11 cellular contexts compared by ENCODE assay signal in genomic region chr1:153699116-153699515, GRCh38. TPM values are rescaled to one million over a fixed set of nuclear protein-coding genes. Genes with fewer than 3 reads are reported as not detected.
DNase-seq lines count a peak whose midpoint lies in the region; ATAC-seq, FAIRE-seq and TF ChIP-seq lines count a peak whose summit lies in the region.
"Had no signal": no experiment of that assay in that cellular context is flagged by ENCODE, and none has a peak within 500 bp of the region (broad histone marks: within the 10 kb centered on the region; RNA-seq: fewer than 3 reads in every experiment).

No MANE protein-coding gene starts in this region.

- H3K4me3 Mint-ChIP-seq in MCF 10A (ENCODE audit: unreplicated experiment): no peak overlapping the region
- no peak overlapping the region for H3K4me3 Mint-ChIP-seq in activated CD8-positive, alpha-beta T cell treated with anti-CD3 and anti-CD28 coated beads for 36 hours
- no peak overlapping the region for H3K4me3 Mint-ChIP-seq in Calu3 (ENCODE audit: low read depth, unreplicated experiment)
- H3K4me3 Mint-ChIP-seq: natural killer cell treated with Interleukin-12 subunit alpha and Interleukin-12 subunit beta and Interleukin-15 and Interleukin-18, amount 100 ng/mL, for 72 hours; T-helper 17 cell had no signal

- H3K27ac Mint-ChIP-seq in MCF 10A (ENCODE audit: low read depth, unreplicated experiment) (no peak overlapping the region), Calu3 (ENCODE audit: unreplicated experiment) (no peak overlapping the region)
- H3K27ac Mint-ChIP-seq in activated CD8-positive, alpha-beta T cell treated with anti-CD3 and anti-CD28 coated beads for 36 hours: no peak overlapping the region
- H3K27ac Mint-ChIP-seq: natural killer cell treated with Interleukin-12 subunit alpha and Interleukin-12 subunit beta and Interleukin-15 and Interleukin-18, amount 100 ng/mL, for 72 hours; T-helper 17 cell had no signal

- peak; percentile 54 for DNase-seq in MCF 10A (ENCODE audit: unreplicated experiment)
- DNase-seq in breast epithelium (ENCODE audit: low spot score in 2 of 2): no peak
- no peak for DNase-seq in endothelial cell of umbilical vein (ENCODE audit: low read depth, low spot score)
- DNase-seq in vagina (ENCODE audit: extremely low spot score in 2 of 2): no peak
- DNase-seq in activated CD8-positive, alpha-beta T cell treated with anti-CD3 and anti-CD28 coated beads for 36 hours: no peak
- DNase-seq in NCI-H82 (lab: John Stamatoyannopoulos, UW): no peak
- no peak for DNase-seq in Calu3
- DNase-seq: T-helper 17 cell had no signal

- H3K4me1 Mint-ChIP-seq in MCF 10A (ENCODE audit: insufficient read depth, unreplicated experiment) (peaks cover 17% of the 10 kb centered on the region), Calu3 (ENCODE audit: low read depth, unreplicated experiment) (peaks cover 9% of the 10 kb centered on the region)
- H3K4me1 Mint-ChIP-seq in activated CD8-positive, alpha-beta T cell treated with anti-CD3 and anti-CD28 coated beads for 36 hours (ENCODE audit: low read depth): no peaks in the 10 kb centered on the region
- H3K4me1 Mint-ChIP-seq: T-helper 17 cell had no signal

- no peaks in the 10 kb centered on the region for H3K4me1 ChIP-seq in breast epithelium
- H3K4me1 ChIP-seq in endothelial cell of umbilical vein (ENCODE audit: control insufficient read depth, extremely low read depth, insufficient read depth, low read length): peaks cover 26% of the 10 kb centered on the region
- peaks cover 27% of the 10 kb centered on the region for H3K4me1 ChIP-seq in mesodermal cell (ENCODE audit: control insufficient read depth, insufficient read depth, low read length, poor library complexity, severe bottlenecking)
- H3K4me1 ChIP-seq in vagina: peaks cover 24% of the 10 kb centered on the region

- H3K79me2 ChIP-seq in endothelial cell of umbilical vein (ENCODE audit: control insufficient read depth, insufficient read depth, low read length): no peaks in the 10 kb centered on the region

- dilution Hi-C loops in endothelial cell of umbilical vein (cut with MboI; ENCODE audit: extremely low pct_ligation_motif_present, low sequenced_read_pairs): no loop called here

- H2AFZ ChIP-seq in endothelial cell of umbilical vein (ENCODE audit: low read depth, low read length): peak overlapping the region; percentile 68

- intact Hi-C loops in MCF 10A (cut with micrococcal nuclease) (no loop called here), breast epithelium (cut with DNase I; ENCODE audit: low total_unique reads) (no loop called here), endothelial cell of umbilical vein (cut with micrococcal nuclease) (loop anchor here (5.0 kb wide), 1 partner anchor 573 kb away; the partner anchor contains the start of gene HAX1), vagina (cut with DNase I) (no loop called here), Calu3 (cut with micrococcal nuclease; ENCODE audit: unreplicated experiment) (no loop called here)
- intact Hi-C loops in activated CD8-positive, alpha-beta T cell treated with anti-CD3 and anti-CD28 coated beads for 36 hours (cut with micrococcal nuclease): no loop called here

- no peaks in the 10 kb centered on the region for H3K27me3 Mint-ChIP-seq in MCF 10A (ENCODE audit: insufficient read depth, unreplicated experiment)
- peaks cover 2% of the 10 kb centered on the region for H3K27me3 Mint-ChIP-seq in activated CD8-positive, alpha-beta T cell treated with anti-CD3 and anti-CD28 coated beads for 36 hours
- no peaks in the 10 kb centered on the region for H3K27me3 Mint-ChIP-seq in Calu3 (ENCODE audit: unreplicated experiment)
- H3K27me3 Mint-ChIP-seq: natural killer cell treated with Interleukin-12 subunit alpha and Interleukin-12 subunit beta and Interleukin-15 and Interleukin-18, amount 100 ng/mL, for 72 hours; T-helper 17 cell had no signal

- BruUV-seq in MCF 10A (replicated peaks; lab: Mats Ljungman, UMichigan) (no TSS peak), endothelial cell of umbilical vein (replicated peaks; lab: Mats Ljungman, UMichigan) (no TSS peak), Calu3 (replicated peaks; lab: Mats Ljungman, UMichigan) (no TSS peak)

- H3K9me3 ChIP-seq in breast epithelium (no peaks in the 10 kb centered on the region), endothelial cell of umbilical vein (replicated peaks; ENCODE audit: control insufficient read depth, insufficient read depth, low read length) (no peaks in the 10 kb centered on the region), mesodermal cell (ENCODE audit: control insufficient read depth, low read length) (no peaks in the 10 kb centered on the region), vagina (no peaks in the 10 kb centered on the region)

- CTCF ChIA-PET in MCF 10A (lab: Yijun Ruan, JAX) (interaction anchor here (0.6 to 1.5 kb wide), 5 partner anchors 10 to 42 kb away, joined by 3 to 8 read pairs (median 3); no protein-coding TSS in a partner anchor), endothelial cell of umbilical vein (lab: Charles Lee) (interaction anchor here (0.8 to 1.7 kb wide), 4 partner anchors 12 to 287 kb away, joined by 3 to 20 read pairs (median 4); partner anchors contain the start of gene RAB13), Calu3 (lab: Charles Lee) (no interaction called here)
- CTCF ChIA-PET in activated CD8-positive, alpha-beta T cell treated with anti-CD3 and anti-CD28 coated beads for 36 hours (lab: Charles Lee): interaction anchor here (1.2 kb wide), 1 partner anchor 21 kb away, joined by 3 read pairs; the partner anchor contains the start of gene NPR1

- H3K27me3 ChIP-seq in breast epithelium (no peaks in the 10 kb centered on the region), endothelial cell of umbilical vein (ENCODE audit: control insufficient read depth in 2 of 2, insufficient read depth in 2 of 2, low read length in 2 of 2) (no peaks in the 10 kb centered on the region), vagina (no peaks in the 10 kb centered on the region)

- H3K36me3 ChIP-seq in breast epithelium: no peaks in the 10 kb centered on the region
- no peaks in the 10 kb centered on the region for H3K36me3 ChIP-seq in endothelial cell of umbilical vein (ENCODE audit: control insufficient read depth in 2 of 2, extremely low read depth in 1 of 2, insufficient read depth in 2 of 2, low read length in 2 of 2)
- no peaks in the 10 kb centered on the region for H3K36me3 ChIP-seq in mesodermal cell (ENCODE audit: control insufficient read depth, insufficient read depth, low read length)
- H3K36me3 ChIP-seq in vagina: no peaks in the 10 kb centered on the region

- TF ChIP-seq POLR2A in breast epithelium (IDR thresholded peaks at IDR 0.05): no peak
- no peak for TF ChIP-seq POLR2A in endothelial cell of umbilical vein (IDR thresholded peaks at IDR 0.05; ENCODE audit: low read depth, low read length)
- no peak for TF ChIP-seq POLR2A in vagina (IDR thresholded peaks at IDR 0.05)

- FAIRE-seq in endothelial cell of umbilical vein (lab: Jason Lieb, UNC): peak; percentile 40

- H3K9me3 Mint-ChIP-seq in MCF 10A (ENCODE audit: unreplicated experiment) (no peaks in the 10 kb centered on the region), Calu3 (ENCODE audit: low read depth, unreplicated experiment) (no peaks in the 10 kb centered on the region)
- no peaks in the 10 kb centered on the region for H3K9me3 Mint-ChIP-seq in activated CD8-positive, alpha-beta T cell treated with anti-CD3 and anti-CD28 coated beads for 36 hours
- H3K9me3 Mint-ChIP-seq: natural killer cell treated with Interleukin-12 subunit alpha and Interleukin-12 subunit beta and Interleukin-15 and Interleukin-18, amount 100 ng/mL, for 72 hours had no signal

- POLR2A ChIA-PET in MCF 10A (lab: Yijun Ruan, JAX) (interaction anchor here (0.5 to 2.8 kb wide), 3 partner anchors 12 to 29 kb away, joined by 4 to 11 read pairs (median 5); partner anchors contain the start of gene INTS3), endothelial cell of umbilical vein (lab: Charles Lee) (no interaction called here)
- POLR2A ChIA-PET in activated CD8-positive, alpha-beta T cell treated with anti-CD3 and anti-CD28 coated beads for 36 hours (lab: Charles Lee): no interaction called here

- no peak for TF ChIP-seq CTCF in MCF 10A (IDR thresholded peaks at IDR 0.05; ENCODE audit: unreplicated experiment)
- no peak for TF ChIP-seq CTCF in breast epithelium (IDR thresholded peaks at IDR 0.05)
- TF ChIP-seq CTCF in endothelial cell of umbilical vein (IDR thresholded peaks at IDR 0.05; ENCODE audit: extremely low read depth in 1 of 2, insufficient read depth in 1 of 2, low read depth in 1 of 2, low read length in 2 of 2): no peak
- no peak for TF ChIP-seq CTCF in vagina (IDR thresholded peaks at IDR 0.05)
- TF ChIP-seq CTCF in activated CD8-positive, alpha-beta T cell treated with anti-CD3 and anti-CD28 coated beads for 36 hours (IDR thresholded peaks at IDR 0.05): no peak
- TF ChIP-seq CTCF in Calu3 (IDR thresholded peaks at IDR 0.05; ENCODE audit: unreplicated experiment): no peak

- H3K9ac ChIP-seq in endothelial cell of umbilical vein (replicated peaks; ENCODE audit: extremely low read depth, insufficient read depth, low read length): no peak overlapping the region

- no peaks in the 10 kb centered on the region for H3K36me3 Mint-ChIP-seq in MCF 10A (ENCODE audit: insufficient read depth, unreplicated experiment)
- no peaks in the 10 kb centered on the region for H3K36me3 Mint-ChIP-seq in activated CD8-positive, alpha-beta T cell treated with anti-CD3 and anti-CD28 coated beads for 36 hours (ENCODE audit: low read depth)
- H3K36me3 Mint-ChIP-seq in Calu3 (ENCODE audit: insufficient read depth, unreplicated experiment): no peaks in the 10 kb centered on the region
- H3K36me3 Mint-ChIP-seq: natural killer cell treated with Interleukin-12 subunit alpha and Interleukin-12 subunit beta and Interleukin-15 and Interleukin-18, amount 100 ng/mL, for 72 hours had no signal

- H4K20me1 ChIP-seq in endothelial cell of umbilical vein (replicated peaks; ENCODE audit: control insufficient read depth, extremely low read depth, insufficient read depth, low read length): no peaks in the 10 kb centered on the region

- no peaks in the 10 kb centered on the region for H3K9me1 ChIP-seq in endothelial cell of umbilical vein (replicated peaks; ENCODE audit: control insufficient read depth, extremely low read depth, insufficient read depth, low read length)

- H3K4me2 ChIP-seq in endothelial cell of umbilical vein (ENCODE audit: insufficient read depth, low read length): peak overlapping the region; percentile 45

- no peak for ATAC-seq in activated CD8-positive, alpha-beta T cell treated with anti-CD3 and anti-CD28 coated beads for 36 hours
- ATAC-seq: T-helper 17 cell had no signal

- H3K27ac ChIP-seq in breast epithelium (peak overlapping the region in 1 of 2 donors; percentile 53), endothelial cell of umbilical vein (ENCODE audit: insufficient read depth, low read depth, low read length) (peak overlapping the region; percentile 90), mesodermal cell (ENCODE audit: low read depth, low read length, severe bottlenecking) (peak overlapping the region; percentile 54), vagina (peak overlapping the region; percentile 88)
- H3K27ac ChIP-seq: 22Rv1 had no signal

- H3K4me3 ChIP-seq in breast epithelium (no peak overlapping the region), endothelial cell of umbilical vein (replicated peaks in 1 of 3; ENCODE audit: insufficient read depth in 1 of 3, low read depth in 1 of 3, low read length in 3 of 3) (no peak overlapping the region), mesodermal cell (ENCODE audit: extremely low read depth, insufficient read depth, low read length, poor library complexity, severe bottlenecking) (no peak overlapping the region), vagina (no peak overlapping the region)

RNA-seq across cellular contexts. Expression of gene NPR1, which starts 20.6 kb away (rescaled TPM):
- total RNA-seq in MCF 10A (2022) (not detected in 2 replicates), breast epithelium (100 to 1,000 TPM in 1 of 3 donors, 10 to 100 TPM in 2; 19.9 to 134 (median 46.5) TPM), endothelial cell of umbilical vein (9.8 and 10.5 TPM in 2 replicates), vagina (45.9 TPM), Calu3 (2022) (not detected in 2 replicates)
- polyA plus RNA-seq in endothelial cell of umbilical vein: 13.3 and 13.8 TPM in 2 replicates
- polyA plus RNA-seq in endothelial cell of umbilical vein (2011; cell fraction: cytosol; rRNA removed): 7.1 and 10.0 TPM in 2 replicates
- 16.7 and 28.0 TPM in 2 replicates for polyA plus RNA-seq in endothelial cell of umbilical vein (2011; cell fraction: nucleus; rRNA removed)
- 1.8 and 8.8 TPM in 2 replicates for polyA plus RNA-seq in endothelial cell of umbilical vein (2012)
- 20.2 and 21.4 TPM in 2 replicates for polyA minus RNA-seq in endothelial cell of umbilical vein
- polyA minus RNA-seq in endothelial cell of umbilical vein (2011; cell fraction: cytosol; rRNA and poly(A)+ RNA removed): 45.8 TPM
- polyA minus RNA-seq in endothelial cell of umbilical vein (2011; cell fraction: nucleus; rRNA and poly(A)+ RNA removed): 4.1 and 7.5 TPM in 2 replicates
- polyA plus RNA-seq in mesodermal cell (2013, experiment 1 of 2): 7.4 TPM
- polyA plus RNA-seq in mesodermal cell (2013, experiment 2 of 2): 5.7 TPM
- not detected for total RNA-seq in activated CD8-positive, alpha-beta T cell treated with anti-CD3 and anti-CD28 coated beads for 36 hours
- total RNA-seq: natural killer cell treated with Interleukin-12 subunit alpha and Interleukin-12 subunit beta and Interleukin-15 and Interleukin-18, amount 100 ng/mL, for 72 hours; T-helper 17 cell had no signal

RNA-seq across cellular contexts. Expression of gene ILF2, which starts 28.3 kb away (rescaled TPM):
- 348 and 374 TPM in 2 replicates for total RNA-seq in MCF 10A (2022)
- total RNA-seq in breast epithelium: 100 to 1,000 TPM in 2 of 3 donors, 10 to 100 TPM in 1; 92.2 to 169 (median 147) TPM
- total RNA-seq in endothelial cell of umbilical vein: 271 TPM in 2 replicates
- polyA plus RNA-seq in endothelial cell of umbilical vein: 289 and 303 TPM in 2 replicates
- polyA plus RNA-seq in endothelial cell of umbilical vein (2011; cell fraction: cytosol; rRNA removed): 391 and 409 TPM in 2 replicates
- polyA plus RNA-seq in endothelial cell of umbilical vein (2011; cell fraction: nucleus; rRNA removed): 309 and 313 TPM in 2 replicates
- 208 and 298 TPM in 2 replicates for polyA plus RNA-seq in endothelial cell of umbilical vein (2012)
- 290 and 300 TPM in 2 replicates for polyA minus RNA-seq in endothelial cell of umbilical vein
- polyA minus RNA-seq in endothelial cell of umbilical vein (2011; cell fraction: cytosol; rRNA and poly(A)+ RNA removed): 157 TPM
- polyA minus RNA-seq in endothelial cell of umbilical vein (2011; cell fraction: nucleus; rRNA and poly(A)+ RNA removed): 93.8 and 114 TPM in 2 replicates
- polyA plus RNA-seq in mesodermal cell (2013, experiment 1 of 2): 369 TPM
- 367 TPM for polyA plus RNA-seq in mesodermal cell (2013, experiment 2 of 2)
- 85.4 TPM for total RNA-seq in vagina
- total RNA-seq in activated CD8-positive, alpha-beta T cell treated with anti-CD3 and anti-CD28 coated beads for 36 hours: 100 to 1,000 TPM; 328 to 333 TPM
- total RNA-seq in Calu3 (2022): 253 and 292 TPM in 2 replicates

RNA-seq across cellular contexts. Expression of gene INTS3, which starts 28.7 kb away (rescaled TPM):
- total RNA-seq in MCF 10A (2022) (68.7 and 88.3 TPM in 2 replicates), breast epithelium (10 to 100 TPM; 46.5 to 53.4 (median 51.7) TPM), endothelial cell of umbilical vein (56.1 and 63.1 TPM in 2 replicates), vagina (45.9 TPM), Calu3 (2022) (55.9 and 57.1 TPM in 2 replicates)
- polyA plus RNA-seq in endothelial cell of umbilical vein: 61.9 and 75.9 TPM in 2 replicates
- 36.4 and 38.2 TPM in 2 replicates for polyA plus RNA-seq in endothelial cell of umbilical vein (2011; cell fraction: cytosol; rRNA removed)
- 215 and 225 TPM in 2 replicates for polyA plus RNA-seq in endothelial cell of umbilical vein (2011; cell fraction: nucleus; rRNA removed)
- 37.5 and 38.3 TPM in 2 replicates for polyA plus RNA-seq in endothelial cell of umbilical vein (2012)
- 65.3 and 77.1 TPM in 2 replicates for polyA minus RNA-seq in endothelial cell of umbilical vein
- polyA minus RNA-seq in endothelial cell of umbilical vein (2011; cell fraction: cytosol; rRNA and poly(A)+ RNA removed): 30.9 TPM
- 49.9 and 71.6 TPM in 2 replicates for polyA minus RNA-seq in endothelial cell of umbilical vein (2011; cell fraction: nucleus; rRNA and poly(A)+ RNA removed)
- polyA plus RNA-seq in mesodermal cell (2013, experiment 1 of 2): 56.7 TPM
- 50.1 TPM for polyA plus RNA-seq in mesodermal cell (2013, experiment 2 of 2)
- 10 to 100 TPM; 45.0 to 45.5 TPM for total RNA-seq in activated CD8-positive, alpha-beta T cell treated with anti-CD3 and anti-CD28 coated beads for 36 hours

RNA-seq across cellular contexts. Expression of gene SNAPIN, which starts 40.6 kb away (rescaled TPM):
- total RNA-seq in MCF 10A (2022) (55.9 and 63.7 TPM in 2 replicates), breast epithelium (10 to 100 TPM; 43.3 to 70.7 (median 54.2) TPM), endothelial cell of umbilical vein (36.5 and 36.8 TPM in 2 replicates), vagina (43.2 TPM), Calu3 (2022) (45.0 and 46.8 TPM in 2 replicates)
- polyA plus RNA-seq in endothelial cell of umbilical vein: 47.3 and 55.1 TPM in 2 replicates
- polyA plus RNA-seq in endothelial cell of umbilical vein (2011; cell fraction: cytosol; rRNA removed): 53.0 and 57.6 TPM in 2 replicates
- 23.5 and 24.2 TPM in 2 replicates for polyA plus RNA-seq in endothelial cell of umbilical vein (2011; cell fraction: nucleus; rRNA removed)
- polyA plus RNA-seq in endothelial cell of umbilical vein (2012): 28.9 and 31.7 TPM in 2 replicates
- polyA minus RNA-seq in endothelial cell of umbilical vein: 20.9 and 22.2 TPM in 2 replicates
- 25.6 TPM for polyA minus RNA-seq in endothelial cell of umbilical vein (2011; cell fraction: cytosol; rRNA and poly(A)+ RNA removed)
- 9.2 and 12.7 TPM in 2 replicates for polyA minus RNA-seq in endothelial cell of umbilical vein (2011; cell fraction: nucleus; rRNA and poly(A)+ RNA removed)
- 33.3 TPM for polyA plus RNA-seq in mesodermal cell (2013, experiment 1 of 2)
- 32.8 TPM for polyA plus RNA-seq in mesodermal cell (2013, experiment 2 of 2)
- total RNA-seq in activated CD8-positive, alpha-beta T cell treated with anti-CD3 and anti-CD28 coated beads for 36 hours: 10 to 100 TPM; 25.7 to 27.3 TPM

Comparison
In these comparisons a context has a peak if more than half of its experiments do, and no peak if none do; other contexts are left out.
1. RNA of gene NPR1, which starts 20.6 kb away (total RNA-seq): 19.9 to 134 TPM in breast epithelium, 45.9 TPM in vagina (single experiment) and 9.8 to 10.5 TPM in endothelial cell of umbilical vein; not detected in activated CD8-positive, alpha-beta T cell treated with anti-CD3 and anti-CD28 coated beads for 36 hours, not detected in Calu3 and not detected in MCF 10A; every median in the first group is over 10 times any median in the second.